In the genomic region with DNA sequence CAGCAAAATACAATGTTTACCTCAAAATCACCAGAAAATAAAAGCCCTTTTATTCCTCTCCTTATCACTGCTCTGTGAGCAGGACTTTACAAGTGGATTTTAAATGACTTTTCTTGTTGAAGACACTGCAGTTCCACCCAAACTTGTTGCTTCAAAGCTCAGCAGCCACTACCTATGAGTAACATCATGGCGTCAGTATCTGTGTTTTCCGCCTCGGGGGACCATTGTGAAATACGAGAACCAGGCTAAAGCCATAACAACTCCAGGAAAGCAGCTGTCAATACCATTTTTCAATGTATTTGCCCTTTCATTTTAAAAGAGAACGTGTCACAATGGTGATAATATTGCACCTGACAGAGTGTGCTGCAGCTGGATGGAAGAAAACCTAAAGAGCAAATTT, we compare ENCODE assay signal across 25 cellular contexts.
"Had no signal": no experiment of that assay in that cellular context is flagged by ENCODE, and none has a peak within 500 bp of the region (broad histone marks: within the 10 kb centered on the region; RNA-seq: fewer than 3 reads in every experiment).

No MANE protein-coding gene starts in this region.

- H3K4me1 Mint-ChIP-seq: immature natural killer cell; mesothelial cell of epicardium; naive thymus-derived CD4-positive, alpha-beta T cell; stimulated activated naive B cell treated with anti-CD40 and anti-IgM and Interleukin-4, amounts not matched to agents 10 μg/mL and 1 μg/mL and 100 μg/mL, for 72 hours had no signal

- H3K27me3 Mint-ChIP-seq: natural killer cell treated with Interleukin-12 subunit alpha and Interleukin-12 subunit beta and Interleukin-15 and Interleukin-18, amount 100 ng/mL, for 72 hours; progenitor cell of endocrine pancreas; stimulated activated naive B cell treated with anti-CD40 and anti-IgM and Interleukin-4, amounts not matched to agents 10 μg/mL and 1 μg/mL and 100 μg/mL, for 72 hours had no signal

- H3K9me3 Mint-ChIP-seq: immature natural killer cell; natural killer cell treated with Interleukin-12 subunit alpha and Interleukin-12 subunit beta and Interleukin-15 and Interleukin-18, amount 100 ng/mL, for 72 hours had no signal

- H3K9me3 ChIP-seq: left lung, lower lobe of right lung, ovary, right atrium auricular region, right lobe of liver, stomach, testis, thyroid gland, transverse colon, upper lobe of right lung had no signal

- H3K27me3 ChIP-seq: left lung, ovary, right atrium auricular region, right lobe of liver, stomach, testis, thyroid gland, transverse colon, upper lobe of right lung had no signal

- H3K27ac Mint-ChIP-seq: immature natural killer cell; mesothelial cell of epicardium; naive thymus-derived CD4-positive, alpha-beta T cell; natural killer cell treated with Interleukin-12 subunit alpha and Interleukin-12 subunit beta and Interleukin-15 and Interleukin-18, amount 100 ng/mL, for 72 hours; progenitor cell of endocrine pancreas; stimulated activated naive B cell treated with anti-CD40 and anti-IgM and Interleukin-4, amounts not matched to agents 10 μg/mL and 1 μg/mL and 100 μg/mL, for 72 hours had no signal

- H3K4me1 ChIP-seq: left lung, lower lobe of right lung, right atrium auricular region, right lobe of liver, stomach, testis, thyroid gland, transverse colon, upper lobe of right lung had no signal

- H3K27ac ChIP-seq: left lung, lower lobe of right lung, ovary, right atrium auricular region, right lobe of liver, stomach, testis, thyroid gland, transverse colon, upper lobe of right lung had no signal

- H3K4me3 Mint-ChIP-seq: immature natural killer cell; mesothelial cell of epicardium; naive thymus-derived CD4-positive, alpha-beta T cell; natural killer cell treated with Interleukin-12 subunit alpha and Interleukin-12 subunit beta and Interleukin-15 and Interleukin-18, amount 100 ng/mL, for 72 hours; stimulated activated naive B cell treated with anti-CD40 and anti-IgM and Interleukin-4, amounts not matched to agents 10 μg/mL and 1 μg/mL and 100 μg/mL, for 72 hours had no signal

- H3K36me3 Mint-ChIP-seq: immature natural killer cell; mesothelial cell of epicardium; naive thymus-derived CD4-positive, alpha-beta T cell; natural killer cell treated with Interleukin-12 subunit alpha and Interleukin-12 subunit beta and Interleukin-15 and Interleukin-18, amount 100 ng/mL, for 72 hours; stimulated activated naive B cell treated with anti-CD40 and anti-IgM and Interleukin-4, amounts not matched to agents 10 μg/mL and 1 μg/mL and 100 μg/mL, for 72 hours had no signal

- DNase-seq: hypothalamus; immature natural killer cell; kidney; left colon; left lung; lower lobe of right lung; mammary epithelial cell; mesenchymal stem cell; naive thymus-derived CD4-positive, alpha-beta T cell; ovary; right lobe of liver; stimulated activated CD4-positive, alpha-beta T cell treated with anti-CD3 and anti-CD28 coated beads, Interleukin-1b, Interleukin-23, amount 100 ng/mL, for 48 hours; stimulated activated CD4-positive, alpha-beta T cell treated with anti-CD3 and anti-CD28 coated beads, Interleukin-4, amount 100 ng/mL, for 1 hour; stimulated activated naive B cell treated with anti-CD40 and anti-IgM and Interleukin-4, amounts not matched to agents 10 μg/mL and 1 μg/mL and 100 μg/mL, for 72 hours; stimulated activated naive CD8-positive, alpha-beta T cell treated with anti-CD3 and anti-CD28 coated beads, Interleukin-15, Interleukin-2, amounts not matched to agents 100 U/mL and 50 U/mL, for 24 hours; stomach; testis; thyroid gland; transverse colon; upper lobe of right lung had no signal

- H3K36me3 ChIP-seq: left lung, lower lobe of right lung, ovary, right atrium auricular region, right lobe of liver, stomach, thyroid gland, transverse colon, upper lobe of right lung had no signal

- H3K4me3 ChIP-seq: left lung, lower lobe of right lung, ovary, right atrium auricular region, right lobe of liver, smooth muscle cell, stomach, testis, thyroid gland, transverse colon, upper lobe of right lung had no signal

- ATAC-seq: left colon; left lung; lower lobe of right lung; naive thymus-derived CD4-positive, alpha-beta T cell; natural killer cell treated with Interleukin-12 subunit alpha and Interleukin-12 subunit beta and Interleukin-15 and Interleukin-18, amount 100 ng/mL, for 72 hours; right lobe of liver; stimulated activated naive B cell treated with anti-CD40 and anti-IgM and Interleukin-4, amounts not matched to agents 10 μg/mL and 1 μg/mL and 100 μg/mL, for 72 hours; stimulated activated naive CD8-positive, alpha-beta T cell treated with anti-CD3 and anti-CD28 coated beads, Interleukin-15, Interleukin-2, amounts not matched to agents 100 U/mL and 50 U/mL, for 24 hours; upper lobe of right lung had no signal
